ENCODE assay signal across 9 cellular contexts in genomic region chr5:115297043-115297442, GRCh38. TPM values are rescaled to one million over a fixed set of nuclear protein-coding genes. Genes with fewer than 3 reads are reported as not detected.
A peak's percentile ranks its signal among the peaks of the same experiment; 100 is the strongest.
DNase-seq lines count a peak whose midpoint lies in the region; ATAC-seq and TF ChIP-seq lines count a peak whose summit lies in the region.
"Had no signal": no experiment of that assay in that cellular context is flagged by ENCODE, and none has a peak within 500 bp of the region (broad histone marks: within the 10 kb centered on the region; RNA-seq: fewer than 3 reads in every experiment).

No MANE protein-coding gene starts in this region.

- no peak overlapping the region for H3K27ac ChIP-seq in lower lobe of right lung

- peaks cover 3% of the 10 kb centered on the region for H3K9me3 Mint-ChIP-seq in stimulated activated naive CD8-positive, alpha-beta T cell treated with anti-CD3 and anti-CD28 coated beads, Interleukin-15, Interleukin-2, amounts not matched to agents 100 ng/mL and 50 ng/mL, for 24 hours
- H3K9me3 Mint-ChIP-seq in stimulated activated naive CD8-positive, alpha-beta T cell treated with anti-CD3 and anti-CD28 coated beads, Interleukin-15, amount 100 ng/mL, for 72 hours = peaks cover 2 to 4% of the 10 kb centered on the region in 2 donors

- in situ Hi-C loops in astrocyte of the spinal cord (cut with HindIII; ENCODE audit: low sequenced_read_pairs) = no loop called here

- H3K27me3 ChIP-seq in lower lobe of right lung (ENCODE audit: low read depth) = no peaks in the 10 kb centered on the region

- H3K27me3 Mint-ChIP-seq in stimulated activated naive CD8-positive, alpha-beta T cell treated with anti-CD3 and anti-CD28 coated beads, Interleukin-15, Interleukin-2, amounts not matched to agents 100 ng/mL and 50 ng/mL, for 24 hours = peaks cover 7% of the 10 kb centered on the region
- peaks cover 7% of the 10 kb centered on the region for H3K27me3 Mint-ChIP-seq in stimulated activated naive CD8-positive, alpha-beta T cell treated with anti-CD3 and anti-CD28 coated beads, Interleukin-15, amount 100 ng/mL, for 72 hours

- DNase-seq in stimulated activated naive CD8-positive, alpha-beta T cell treated with anti-CD3 and anti-CD28 coated beads, Interleukin-15, amount 100 ng/mL, for 72 hours = no peak
- DNase-seq in astrocyte of the spinal cord (ENCODE audit: low read depth, low spot score) = peak; percentile 18
- DNase-seq in lower lobe of right lung = no peak
- no peak for DNase-seq in NCI-H2107 treated with DMSO at 0.1 percent for 48 hours (lab: John Stamatoyannopoulos, UW; ENCODE audit: unreplicated experiment)
- no peak for DNase-seq in amygdala (lab: John Stamatoyannopoulos, UW)
- DNase-seq: DND-41 had no signal

- H3K4me3 Mint-ChIP-seq in stimulated activated naive CD8-positive, alpha-beta T cell treated with anti-CD3 and anti-CD28 coated beads, Interleukin-15, Interleukin-2, amounts not matched to agents 100 ng/mL and 50 ng/mL, for 24 hours = peak overlapping the region; percentile 30
- H3K4me3 Mint-ChIP-seq in stimulated activated naive CD8-positive, alpha-beta T cell treated with anti-CD3 and anti-CD28 coated beads, Interleukin-15, amount 100 ng/mL, for 72 hours = no peak overlapping the region

- no peaks in the 10 kb centered on the region for H3K9me3 ChIP-seq in lower lobe of right lung

- H3K36me3 ChIP-seq in lower lobe of right lung = no peaks in the 10 kb centered on the region

- no peaks in the 10 kb centered on the region for H3K36me3 Mint-ChIP-seq in stimulated activated naive CD8-positive, alpha-beta T cell treated with anti-CD3 and anti-CD28 coated beads, Interleukin-15, Interleukin-2, amounts not matched to agents 100 ng/mL and 50 ng/mL, for 24 hours (ENCODE audit: low read depth)

- H3K4me3 ChIP-seq in astrocyte of the spinal cord (ENCODE audit: low read depth, low read length) = peak overlapping the region; percentile 19
- peak overlapping the region; percentile 97 for H3K4me3 ChIP-seq in lower lobe of right lung

- intact Hi-C loops in lower lobe of right lung (cut with DNase I) = no loop called here

- no peaks in the 10 kb centered on the region for H3K4me1 ChIP-seq in lower lobe of right lung

- TF ChIP-seq CTCF in astrocyte of the spinal cord (IDR thresholded peaks at IDR 0.05; ENCODE audit: low read depth, low read length) (no peak), lower lobe of right lung (IDR thresholded peaks at IDR 0.05) (no peak)

- ATAC-seq in stimulated activated naive CD8-positive, alpha-beta T cell treated with anti-CD3 and anti-CD28 coated beads, Interleukin-15, amount 100 ng/mL, for 72 hours = no peak
- ATAC-seq in lower lobe of right lung (no peak), GM21447 (IDR thresholded peaks at IDR 0.05; ENCODE audit: unreplicated experiment) (no peak), GM18873 (IDR thresholded peaks at IDR 0.05; ENCODE audit: low FRiP score, unreplicated experiment) (no peak)

- H3K27ac Mint-ChIP-seq in stimulated activated naive CD8-positive, alpha-beta T cell treated with anti-CD3 and anti-CD28 coated beads, Interleukin-15, Interleukin-2, amounts not matched to agents 100 ng/mL and 50 ng/mL, for 24 hours = no peak overlapping the region
- H3K27ac Mint-ChIP-seq in stimulated activated naive CD8-positive, alpha-beta T cell treated with anti-CD3 and anti-CD28 coated beads, Interleukin-15, amount 100 ng/mL, for 72 hours = no peak overlapping the region

- H3K4me1 Mint-ChIP-seq in stimulated activated naive CD8-positive, alpha-beta T cell treated with anti-CD3 and anti-CD28 coated beads, Interleukin-15, Interleukin-2, amounts not matched to agents 100 ng/mL and 50 ng/mL, for 24 hours (ENCODE audit: low read depth) = peaks cover 4% of the 10 kb centered on the region
- H3K4me1 Mint-ChIP-seq in stimulated activated naive CD8-positive, alpha-beta T cell treated with anti-CD3 and anti-CD28 coated beads, Interleukin-15, amount 100 ng/mL, for 72 hours = peaks cover 6% of the 10 kb centered on the region

RNA-seq across cellular contexts. Expression of gene CCDC112, which starts 0.6 kb away (rescaled TPM):
- 7.4 TPM for total RNA-seq in lower lobe of right lung

RNA-seq across cellular contexts. Expression of gene PGGT1B, which starts 34.4 kb away (rescaled TPM):
- 47.5 TPM for total RNA-seq in lower lobe of right lung
